22 cellular contexts compared by ENCODE assay signal in the genomic region with DNA sequence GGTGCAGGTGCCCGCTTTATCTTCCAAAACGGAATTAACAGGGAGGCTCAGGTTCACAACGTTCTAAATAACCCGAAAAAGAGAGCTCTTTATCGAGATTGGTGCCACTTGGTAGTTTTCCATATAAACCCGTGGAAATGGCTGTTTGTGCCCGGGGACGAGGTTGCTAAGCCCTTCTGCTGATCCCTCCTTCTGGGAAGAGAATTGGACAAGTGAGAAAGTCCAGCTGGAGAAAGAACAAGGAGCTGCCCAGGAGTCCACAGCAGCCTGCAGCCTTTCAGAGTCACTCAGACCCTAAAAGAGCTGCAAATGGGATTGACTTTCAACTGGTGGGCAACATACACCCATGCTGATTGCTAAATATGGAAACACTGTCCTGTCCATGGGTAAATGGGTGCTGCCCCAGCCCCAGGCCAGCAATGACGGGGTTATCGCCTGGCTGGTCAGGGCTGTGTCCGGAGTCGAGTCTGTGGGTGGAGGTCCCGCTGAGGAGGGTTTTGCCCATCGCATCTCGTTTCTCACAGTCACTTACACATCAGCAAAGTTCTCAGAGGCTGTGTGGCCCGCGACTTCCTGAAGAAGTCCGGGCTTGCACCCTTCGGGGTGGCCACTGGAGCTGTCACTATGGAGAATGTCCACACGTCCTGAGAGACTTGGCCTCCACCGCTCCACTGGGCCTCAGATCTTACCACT. TPM values are rescaled to one million over a fixed set of nuclear protein-coding genes. Genes with fewer than 3 reads are reported as not detected.
A peak's percentile ranks its signal among the peaks of the same experiment; 100 is the strongest.
DNase-seq lines count a peak whose midpoint lies in the region; ATAC-seq, FAIRE-seq and TF ChIP-seq lines count a peak whose summit lies in the region.
"Had no signal": no experiment of that assay in that cellular context is flagged by ENCODE, and none has a peak within 500 bp of the region (broad histone marks: within the 10 kb centered on the region; RNA-seq: fewer than 3 reads in every experiment).

No MANE protein-coding gene starts in this region.

- peak overlapping the region; percentile 36 for H2BK120ac ChIP-seq in trophoblast cell (ENCODE audit: insufficient read depth, low read length, poor library complexity)

- H3K4me2 ChIP-seq in trophoblast cell (ENCODE audit: low read length), result no peak overlapping the region
- H3K4me2 ChIP-seq: BLaER1 had no signal

- H3K4ac ChIP-seq in trophoblast cell (ENCODE audit: low read depth, low read length), result peak overlapping the region; percentile 24

- intact Hi-C loops in right cardiac atrium (cut with DNase I), result loop anchor here in 1 of 4 donors (10.0 kb wide), 1 partner anchor 72 kb away; the partner anchor contains the start of gene ZNF367
- intact Hi-C loops in heart left ventricle (cut with DNase I), result loop anchor here in 3 of 10 donors (5.0 to 10.0 kb wide), 3 partner anchors 72 to 222 kb away; partner anchors contain the start of gene ZNF367 (in 2 of the 3)

- peak overlapping the region; percentile 43 for H3K14ac ChIP-seq in trophoblast cell (ENCODE audit: low read length)

- no peak for TF ChIP-seq RAD21 in liver (IDR thresholded peaks at IDR 0.05)

- WGBS in right cardiac atrium, result 71% methylated on average over 21 of the region's 21 CpGs
- 81 to 90% (median 87%) methylated on average over 21 of the region's 21 CpGs for WGBS in heart left ventricle, 4 donors
- WGBS in liver, result 91% methylated on average over 21 of the region's 21 CpGs
- no CpG with 5 or more reads among the region's 21 CpGs for WGBS in trophoblast cell (ENCODE audit: extremely low coverage, insufficient coverage, insufficient read length)

- H3K9ac ChIP-seq in liver (ENCODE audit: low read depth in 1 of 2, low read length in 2 of 2) (no peak overlapping the region), trophoblast cell (ENCODE audit: low read length) (no peak overlapping the region)
- H3K9ac ChIP-seq: BLaER1 had no signal

- in situ Hi-C loops in ACHN (cut with HindIII; ENCODE audit: low pct_ligation_motif_present, low pct_unique_long_range_greater_than_20kb, low sequenced_read_pairs), result no loop called here

- peak overlapping the region; percentile 14 for H3K18ac ChIP-seq in trophoblast cell (ENCODE audit: low read length)

- H3K36me3 ChIP-seq in heart left ventricle, result peaks cover 0 to 29% (median 0%) of the 10 kb centered on the region in 9 donors
- H3K36me3 ChIP-seq in liver (ENCODE audit: control insufficient read depth in 4 of 4, insufficient read depth in 3 of 4, low read depth in 1 of 4, low read length in 3 of 4), result peaks cover 0 to 6% (median 0%) of the 10 kb centered on the region in 4 donors
- peaks cover 5 to 10% of the 10 kb centered on the region in 2 experiments for H3K36me3 ChIP-seq in trophoblast cell (ENCODE audit: control insufficient read depth in 1 of 2, insufficient read depth in 2 of 2, low read length in 2 of 2)
- H3K36me3 ChIP-seq: BLaER1, gastrocnemius medialis, suprapubic skin had no signal

- no peak overlapping the region for H2AFZ ChIP-seq in trophoblast cell (ENCODE audit: insufficient read depth, low read length, poor library complexity)

- H3K4me3 ChIP-seq in right cardiac atrium (ENCODE audit: low read length) (no peak overlapping the region), heart left ventricle (no peak overlapping the region), liver (ENCODE audit: low read depth in 1 of 3, low read length in 3 of 3) (no peak overlapping the region), trophoblast cell (ENCODE audit: low read depth, low read length) (no peak overlapping the region)
- H3K4me3 ChIP-seq: BLaER1, gastrocnemius medialis, suprapubic skin had no signal

- DNase-seq in right cardiac atrium (peak in 1 of 3 donors; percentile 53), heart left ventricle (no peak), trophoblast cell (no peak), HTR-8/SVneo (ENCODE audit: insufficient read length, low spot score) (no peak), C1 segment of cervical spinal cord (lab: John Stamatoyannopoulos, UW) (no peak), ACHN (no peak)
- no peak for DNase-seq in stimulated activated CD4-positive, alpha-beta T cell treated with anti-CD3 and anti-CD28 coated beads, Interleukin-2, amount 100 ng/mL, for 48 hours
- DNase-seq: activated naive CD4-positive, alpha-beta T cell treated with anti-CD3 and anti-CD28 coated beads, Interleukin-2, amount 50 U/mL, for 16 hours; aorta; Calu3; caudate nucleus; gastrocnemius medialis; mesendoderm; naive thymus-derived CD8-positive, alpha-beta T cell; NCI-H446 treated with DMSO at 0.1 percent for 48 hours had no signal

- peak overlapping the region; percentile 5 for H2AK5ac ChIP-seq in trophoblast cell (ENCODE audit: low read length)

- H4K91ac ChIP-seq in trophoblast cell (ENCODE audit: low read depth, low read length), result peak overlapping the region; percentile 35

- H3K4me1 ChIP-seq in right cardiac atrium (ENCODE audit: control insufficient read depth, insufficient read depth, low read length) (peaks cover 2% of the 10 kb centered on the region), heart left ventricle (peaks cover 4 to 29% (median 10%) of the 10 kb centered on the region in 12 donors), liver (ENCODE audit: control insufficient read depth in 4 of 4, insufficient read depth in 4 of 4, low read length in 3 of 4) (peaks cover 10 to 20% (median 14%) of the 10 kb centered on the region in 4 donors), trophoblast cell (ENCODE audit: control insufficient read depth in 1 of 2, insufficient read depth in 2 of 2, low read length in 2 of 2) (peaks cover 0 to 4% of the 10 kb centered on the region in 2 experiments)
- H3K4me1 ChIP-seq: BLaER1 had no signal

- no peaks in the 10 kb centered on the region for H3K79me2 ChIP-seq in trophoblast cell (ENCODE audit: control insufficient read depth, insufficient read depth, low read length, poor library complexity)

- no peak for FAIRE-seq in HTR-8/SVneo (lab: Jason Lieb, UNC)
- FAIRE-seq: A204.1, keratinocyte had no signal

- H3K27me3 ChIP-seq in right cardiac atrium (ENCODE audit: control insufficient read depth, insufficient read depth), result no peaks in the 10 kb centered on the region
- H3K27me3 ChIP-seq in heart left ventricle, result no peaks in the 10 kb centered on the region
- H3K27me3 ChIP-seq in liver (ENCODE audit: control insufficient read depth in 4 of 4, insufficient read depth in 4 of 4, low read length in 3 of 4), result no peaks in the 10 kb centered on the region
- no peaks in the 10 kb centered on the region for H3K27me3 ChIP-seq in trophoblast cell (ENCODE audit: insufficient read depth, low read length)
- H3K27me3 ChIP-seq: BLaER1, gastrocnemius medialis, suprapubic skin had no signal

- TF ChIP-seq CTCF in heart left ventricle (IDR thresholded peaks at IDR 0.05), result no peak
- TF ChIP-seq CTCF in liver (IDR thresholded peaks at IDR 0.05; ENCODE audit: low read depth, low read length, missing input control), result no peak

- no peak overlapping the region for H2BK5ac ChIP-seq in trophoblast cell (ENCODE audit: low read depth, low read length, poor library complexity)

- no peak overlapping the region for H3K23ac ChIP-seq in trophoblast cell (ENCODE audit: low read length)

- no peak overlapping the region for H4K12ac ChIP-seq in trophoblast cell (ENCODE audit: low read depth, low read length)

- H3K79me1 ChIP-seq in trophoblast cell (ENCODE audit: low read length), result peaks cover 7% of the 10 kb centered on the region

- no peak overlapping the region for H4K8ac ChIP-seq in trophoblast cell (ENCODE audit: low read depth, low read length)

- ATAC-seq in right cardiac atrium, result no peak
- no peak for ATAC-seq in heart left ventricle
- ATAC-seq: gastrocnemius medialis; naive thymus-derived CD8-positive, alpha-beta T cell had no signal

- H3K9me3 ChIP-seq in right cardiac atrium (ENCODE audit: control insufficient read depth, low read length) (no peaks in the 10 kb centered on the region), heart left ventricle (no peaks in the 10 kb centered on the region), liver (ENCODE audit: control insufficient read depth in 4 of 4, low read length in 3 of 4) (no peaks in the 10 kb centered on the region), trophoblast cell (ENCODE audit: insufficient read depth, low read depth, low read length) (peaks cover 2% of the 10 kb centered on the region)
- H3K9me3 ChIP-seq: BLaER1, gastrocnemius medialis, suprapubic skin had no signal

- H2BK12ac ChIP-seq in trophoblast cell (ENCODE audit: low read length), result peak overlapping the region; percentile 91

- no peak for TF ChIP-seq POLR2A in heart left ventricle (IDR thresholded peaks at IDR 0.05)

- peak overlapping the region; percentile 15 for H3K27ac ChIP-seq in right cardiac atrium (ENCODE audit: low read length)
- H3K27ac ChIP-seq in heart left ventricle, result peak overlapping the region in 1 of 12 donors; percentile 63
- peak overlapping the region; percentile 16 to 76 for H3K27ac ChIP-seq in liver (ENCODE audit: low read depth in 1 of 2, low read length in 2 of 2)
- no peak overlapping the region for H3K27ac ChIP-seq in trophoblast cell (ENCODE audit: low read depth, low read length)
- H3K27ac ChIP-seq: BLaER1, epithelial cell of prostate, gastrocnemius medialis, suprapubic skin had no signal

TF ChIP-seq in liver, 16 proteins besides CTCF, POLR2A, EP300 and RAD21 (continues in another document):
- TF ChIP-seq FOXA2 (IDR thresholded peaks at IDR 0.05) (no peak), FOXA1 (IDR thresholded peaks at IDR 0.05) (no peak), TAF1 (conservative IDR thresholded peaks at IDR 0.05) (no peak)
- TF ChIP-seq, protein P1, sequence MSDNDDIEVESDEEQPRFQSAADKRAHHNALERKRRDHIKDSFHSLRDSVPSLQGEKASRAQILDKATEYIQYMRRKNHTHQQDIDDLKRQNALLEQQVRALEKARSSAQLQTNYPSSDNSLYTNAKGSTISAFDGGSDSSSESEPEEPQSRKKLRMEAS (IDR thresholded peaks at IDR 0.05), result no peak

RNA-seq across cellular contexts. Expression of gene HSD17B3, which starts 40.7 kb away (rescaled TPM):
- total RNA-seq in right cardiac atrium (1 to 10 TPM in 3 of 4 donors, under 1 TPM in 1; 0.99 to 1.8 (median 1.5) TPM), heart left ventricle (1 to 10 TPM in 4 of 9 donors, under 1 TPM in 4, not detected in 1; 0.33 to 2.6 (median 1.0) TPM), liver (1 to 10 TPM in 1 of 2 donors, under 1 TPM in 1; 0.75 to 1.1 TPM)
- polyA plus RNA-seq in right cardiac atrium (1.2 TPM), heart left ventricle (1 to 10 TPM in 1 of 2 donors, under 1 TPM in 1; 0.78 to 2.6 TPM), liver (1 to 10 TPM in 1 of 2 donors, under 1 TPM in 1; 0.83 to 1.6 TPM)
- 0.14 and 0.15 TPM in 2 replicates for polyA plus RNA-seq in trophoblast cell (2013)
- total RNA-seq: dermis microvascular lymphatic vessel endothelial cell, gastrocnemius medialis had no signal
- polyA plus RNA-seq: naive thymus-derived CD8-positive, alpha-beta T cell had no signal

RNA-seq across cellular contexts. Expression of gene SLC35D2, which starts 40.8 kb away (rescaled TPM):
- total RNA-seq in right cardiac atrium, result 10 to 100 TPM; 13.0 to 17.9 (median 15.2) TPM
- 10.5 TPM for polyA plus RNA-seq in right cardiac atrium
- total RNA-seq in heart left ventricle, result 10 to 100 TPM; 10.5 to 23.1 (median 15.9) TPM
- 10 to 100 TPM in 1 of 2 donors, 1 to 10 TPM in 1; 8.2 to 19.8 TPM for polyA plus RNA-seq in heart left ventricle
- total RNA-seq in liver, result 10 to 100 TPM; 27.9 to 44.6 TPM
- polyA plus RNA-seq in liver, result 10 to 100 TPM; 19.2 to 27.2 TPM
- polyA plus RNA-seq in trophoblast cell (2013), result 39.3 and 41.1 TPM in 2 replicates
